In the genomic region with DNA sequence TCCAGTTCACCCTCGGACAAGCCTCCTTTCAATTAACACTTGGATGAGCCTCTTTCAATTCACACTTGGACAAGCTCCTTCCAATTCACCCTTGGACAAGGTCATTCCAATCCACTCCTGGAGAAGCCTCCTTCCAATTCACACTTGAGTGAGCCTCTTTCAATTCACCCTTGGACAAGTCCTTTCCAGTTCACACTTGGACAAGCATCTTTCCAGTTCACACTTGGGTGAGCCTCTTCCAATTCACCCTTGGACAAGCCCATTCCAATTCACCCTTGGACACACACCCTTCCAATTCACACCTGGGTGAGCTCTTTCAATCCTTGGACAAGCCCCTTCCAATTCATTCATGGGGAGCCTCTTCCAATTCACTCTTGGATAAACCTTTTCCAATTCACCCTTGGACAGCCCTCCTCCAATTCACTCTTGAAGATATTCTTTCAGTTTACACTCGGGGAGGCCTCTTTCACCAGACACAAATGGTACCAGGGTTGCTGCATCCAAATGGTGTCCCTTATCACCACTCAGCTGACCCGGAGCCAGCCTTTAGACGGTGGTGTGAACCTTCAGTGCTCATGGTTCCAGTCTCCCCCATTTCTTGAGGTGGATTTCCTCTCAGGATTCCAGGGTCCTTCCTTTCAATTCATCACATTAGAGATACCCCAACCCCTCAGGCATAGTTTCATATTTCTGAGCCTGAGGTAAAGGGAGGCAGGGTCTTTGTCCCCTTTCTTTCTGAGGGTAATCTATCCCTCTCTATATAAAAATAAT, we compare ENCODE assay signal across 7 cellular contexts.
"Had no signal": no experiment of that assay in that cellular context is flagged by ENCODE, and none has a peak within 500 bp of the region (broad histone marks: within the 10 kb centered on the region; RNA-seq: fewer than 3 reads in every experiment).

No MANE protein-coding gene starts in this region.

- H3K27me3 ChIP-seq: brain microvascular endothelial cell, cardiac muscle cell had no signal

- ATAC-seq: activated CD8-positive, alpha-beta T cell treated with anti-CD3 and anti-CD28 coated beads, Interleukin-2, amount 10 ng/mL, durations not matched to agents 7 days and 5 days had no signal

- H3K4me3 ChIP-seq: cardiac muscle cell had no signal

- DNase-seq: activated gamma-delta T cell, NCI-H2171 treated with DMSO at 0.1 percent for 48 hours, NCI-H2227 treated with DMSO at 0.1 percent for 48 hours had no signal

- H3K27ac ChIP-seq: brain microvascular endothelial cell, cardiac muscle cell, WERI-Rb-1 had no signal

- H3K36me3 ChIP-seq: brain microvascular endothelial cell, cardiac muscle cell, WERI-Rb-1 had no signal
